Comparison of ENCODE assay signal across 8 cellular contexts in genomic region chr1:206935491-206936067, GRCh38. TPM values are rescaled to one million over a fixed set of nuclear protein-coding genes. Genes with fewer than 3 reads are reported as not detected.
DNase-seq lines count a peak whose midpoint lies in the region; ATAC-seq and TF ChIP-seq lines count a peak whose summit lies in the region.

No MANE protein-coding gene starts in this region.

- H3K36me3 ChIP-seq in WERI-Rb-1 (no peaks in the 10 kb centered on the region), esophagus squamous epithelium (no peaks in the 10 kb centered on the region)

- ATAC-seq in HG03039 (IDR thresholded peaks at IDR 0.05; ENCODE audit: unreplicated experiment) (no peak), HG02763 (IDR thresholded peaks at IDR 0.05; ENCODE audit: unreplicated experiment) (no peak)

- H3K9me3 ChIP-seq in WERI-Rb-1 (ENCODE audit: severe bottlenecking) (peaks cover 11% of the 10 kb centered on the region), esophagus squamous epithelium (no peaks in the 10 kb centered on the region)

- WGBS in esophagus squamous epithelium, 2 donors, result 72 to 100% methylated on average over 2 to 7 of the region's 19 CpGs

- DNase-seq in CD1c-positive myeloid dendritic cell (ENCODE audit: extremely low spot score), result peak; percentile 61
- DNase-seq in HFFc6, result no peak
- DNase-seq in WERI-Rb-1, result peak; percentile 83
- no peak for DNase-seq in esophagus squamous epithelium (lab: John Stamatoyannopoulos, UW)
- DNase-seq in renal cortical epithelial cell (ENCODE audit: low read depth), result peak; percentile 29
- no peak for DNase-seq in NCI-H748 (lab: John Stamatoyannopoulos, UW; ENCODE audit: unreplicated experiment)

- H3K4me1 Mint-ChIP-seq in HFFc6 (ENCODE audit: low read depth), result no peaks in the 10 kb centered on the region

- H3K27ac Mint-ChIP-seq in HFFc6, result no peak overlapping the region

- peaks cover 100% of the 10 kb centered on the region for H3K27me3 ChIP-seq in WERI-Rb-1 (ENCODE audit: insufficient read depth, low read depth, severe bottlenecking)
- H3K27me3 ChIP-seq in esophagus squamous epithelium, result no peaks in the 10 kb centered on the region

- no peak for TF ChIP-seq POLR2A in esophagus squamous epithelium (IDR thresholded peaks at IDR 0.05)

- peaks cover 3% of the 10 kb centered on the region for H3K27me3 Mint-ChIP-seq in HFFc6 (ENCODE audit: insufficient read depth)

- H3K36me3 Mint-ChIP-seq in HFFc6 (ENCODE audit: low read depth), result no peaks in the 10 kb centered on the region

- H3K27ac ChIP-seq in WERI-Rb-1 (no peak overlapping the region), esophagus squamous epithelium (no peak overlapping the region)

- intact Hi-C loops in esophagus squamous epithelium (cut with DNase I), result no loop called here

- H3K4me1 ChIP-seq in esophagus squamous epithelium, result peaks cover 0 to 10% (median 9%) of the 10 kb centered on the region in 3 donors

- no peak overlapping the region for H3K4me3 Mint-ChIP-seq in HFFc6

- TF ChIP-seq CTCF in HFFc6 (IDR thresholded peaks at IDR 0.05) (peak; percentile 75), WERI-Rb-1 (IDR thresholded peaks at IDR 0.05; ENCODE audit: low read depth, low read length) (peak; percentile 97), esophagus squamous epithelium (IDR thresholded peaks at IDR 0.05) (peak in 4 of 6 experiments; percentile 17 to 51 (median 44))

- no peaks in the 10 kb centered on the region for H3K9me3 Mint-ChIP-seq in HFFc6

- H3K4me3 ChIP-seq in WERI-Rb-1 (ENCODE audit: low read depth, low read length) (no peak overlapping the region), esophagus squamous epithelium (no peak overlapping the region)

RNA-seq across cellular contexts. Expression of gene PIGR, which starts 10.7 kb away (rescaled TPM):
- under 1 TPM in 2 of 6 experiments, not detected in 4; 0.14 to 0.26 TPM for total RNA-seq in HFFc6 (2021; fragmentation: NEBNext Ultra II Directional; extraction: Animal tissue kit (Norgen Biotek cat#: 25700))
- 100 to 1,000 TPM in 1 of 4 donors, 1 to 10 TPM in 1, under 1 TPM in 1, not detected in 1; 0.99 to 144 (median 1.1) TPM for total RNA-seq in esophagus squamous epithelium
- 3.8 and 15.7 TPM in 2 replicates for total RNA-seq in renal cortical epithelial cell

RNA-seq across cellular contexts. Expression of gene FCMR, which starts 13.8 kb away (rescaled TPM):
- 1 to 10 TPM in 2 of 6 experiments, under 1 TPM in 4; 0.28 to 1.3 (median 0.67) TPM for total RNA-seq in HFFc6 (2021; fragmentation: NEBNext Ultra II Directional; extraction: Animal tissue kit (Norgen Biotek cat#: 25700))
- total RNA-seq in esophagus squamous epithelium, result 1 to 10 TPM in 1 of 4 donors, under 1 TPM in 2, not detected in 1; 0.88 to 4.2 (median 1.00) TPM
- total RNA-seq in renal cortical epithelial cell, result 0.05 TPM in 1 of 2 replicates, not detected in the other

RNA-seq across cellular contexts. Expression of gene FCAMR, which starts 34.7 kb away (rescaled TPM):
- total RNA-seq in HFFc6 (2021; fragmentation: NEBNext Ultra II Directional; extraction: Animal tissue kit (Norgen Biotek cat#: 25700)), result not detected
- not detected for total RNA-seq in esophagus squamous epithelium
- 0.69 and 3.6 TPM in 2 replicates for total RNA-seq in renal cortical epithelial cell

RNA-seq across cellular contexts. Expression of gene IL24, which starts 38.3 kb away (rescaled TPM):
- under 1 TPM in 1 of 6 experiments, not detected in 5; 0.24 TPM for total RNA-seq in HFFc6 (2021; fragmentation: NEBNext Ultra II Directional; extraction: Animal tissue kit (Norgen Biotek cat#: 25700))
- not detected for total RNA-seq in esophagus squamous epithelium
- total RNA-seq in renal cortical epithelial cell, result not detected in 2 replicates

Comparison
In these comparisons a context has a peak if more than half of its experiments do, and no peak if none do; other contexts are left out.
1. DNase-seq: peak in CD1c-positive myeloid dendritic cell (single experiment), WERI-Rb-1 (single experiment) and renal cortical epithelial cell (single experiment); none in HFFc6 (single experiment), esophagus squamous epithelium (single experiment) and NCI-H748 (single experiment).
2. CTCF ChIP-seq: peak in every context shown above with its lines; median percentile 97 in WERI-Rb-1; 75 in HFFc6; 44 in esophagus squamous epithelium.